ENCODE assay signal across 14 cellular contexts in genomic region chrX:119763175-119763574, GRCh38. TPM values are rescaled to one million over a fixed set of nuclear protein-coding genes. Genes with fewer than 3 reads are reported as not detected.
DNase-seq lines count a peak whose midpoint lies in the region; ATAC-seq, FAIRE-seq and TF ChIP-seq lines count a peak whose summit lies in the region.
"Had no signal": no experiment of that assay in that cellular context is flagged by ENCODE, and none has a peak within 500 bp of the region (broad histone marks: within the 10 kb centered on the region; RNA-seq: fewer than 3 reads in every experiment).

No MANE protein-coding gene starts in this region.

- no peak for DNase-seq in A549 (ENCODE audit: low read depth in 1 of 2, low spot score in 1 of 2)
- no peak for DNase-seq in GM19239 (ENCODE audit: insufficient read length, low spot score)
- no peak for DNase-seq in SK-N-SH
- peak; percentile 33 for DNase-seq in foreskin melanocyte
- DNase-seq in NCI-H187 treated with DMSO at 0.1 percent for 48 hours (lab: John Stamatoyannopoulos, UW): no peak
- DNase-seq in omental fat pad (ENCODE audit: low spot score): no peak
- DNase-seq in upper lobe of left lung: no peak
- DNase-seq: C1 segment of cervical spinal cord, glutamatergic neuron, NCI-H2171, nucleus accumbens had no signal

- peak overlapping the region; percentile 25; the same call in 1 of the 2 replicates for H2AFZ ChIP-seq in SK-N-SH (ENCODE audit: low read depth)

- H3K4me2 ChIP-seq in A549 (peak overlapping the region; percentile 48), SK-N-SH (peak overlapping the region; percentile 37; the same call in 1 of the 2 replicates)

- peak overlapping the region; percentile 24 to 66; a peak in 3 of 6 replicates for H3K27ac ChIP-seq in A549
- peak overlapping the region in 1 of 2 experiments; percentile 33; a peak in 2 of 4 replicates for H3K27ac ChIP-seq in SK-N-SH (ENCODE audit: low read depth in 2 of 2, low read length in 1 of 2)
- no peak overlapping the region for H3K27ac ChIP-seq in upper lobe of left lung
- H3K27ac ChIP-seq: cardiac muscle cell had no signal

- 42% methylated on average over 7 of the region's 7 CpGs for WGBS in A549 (ENCODE audit: missing lambda C conversion rate)
- 36% methylated on average over 7 of the region's 7 CpGs for WGBS in SK-N-SH (ENCODE audit: low lambda C conversion rate)
- WGBS in upper lobe of left lung, 2 donors: 35 to 54% methylated on average over 7 of the region's 7 CpGs

- TF ChIP-seq EP300 in A549 (IDR thresholded peaks at IDR 0.05): no peak
- no peak for TF ChIP-seq EP300 in SK-N-SH (IDR thresholded peaks at IDR 0.05; ENCODE audit: borderline replicate concordance in 1 of 2, low read depth in 1 of 2, low read length in 1 of 2)
- TF ChIP-seq EP300 in upper lobe of left lung (IDR thresholded peaks at IDR 0.05): no peak

- no peaks in the 10 kb centered on the region for H3K9me3 ChIP-seq in A549
- no peaks in the 10 kb centered on the region for H3K9me3 ChIP-seq in SK-N-SH
- H3K9me3 ChIP-seq in upper lobe of left lung: no peaks in the 10 kb centered on the region
- H3K9me3 ChIP-seq: HAP-1 had no signal

- peaks cover 8% of the 10 kb centered on the region; the same call in 1 of the 3 replicates for H3K4me1 ChIP-seq in A549
- peaks cover 0 to 5% of the 10 kb centered on the region in 2 experiments; a peak in 1 of 4 replicates for H3K4me1 ChIP-seq in SK-N-SH (ENCODE audit: control insufficient read depth in 1 of 2, insufficient read depth in 2 of 2, low read depth in 1 of 2, low read length in 1 of 2)
- peaks cover 0 to 13% (median 0%) of the 10 kb centered on the region in 4 donors for H3K4me1 ChIP-seq in upper lobe of left lung
- H3K4me1 ChIP-seq: HAP-1 had no signal

- TF ChIP-seq RAD21 in A549 (conservative IDR thresholded peaks at IDR 0.05 in 1 of 2, IDR thresholded peaks at IDR 0.05 in 1 of 2) (no peak), SK-N-SH (IDR thresholded peaks at IDR 0.05; ENCODE audit: low read length) (no peak)

- no peaks in the 10 kb centered on the region for H3K79me2 ChIP-seq in SK-N-SH (ENCODE audit: insufficient read depth)

- H3K4me3 ChIP-seq in A549 (no peak overlapping the region), SK-N-SH (ENCODE audit: low read depth in 2 of 2, low read length in 1 of 2) (no peak overlapping the region), upper lobe of left lung (no peak overlapping the region)
- H3K4me3 ChIP-seq: cardiac muscle cell, HAP-1 had no signal

- no peaks in the 10 kb centered on the region for H3K9me2 ChIP-seq in SK-N-SH

- CTCF ChIA-PET in A549 (lab: Yijun Ruan, JAX): interaction anchor here (1.2 to 2.2 kb wide), 3 partner anchors 9 to 16 kb away, joined by 4 to 8 read pairs (median 4); no protein-coding TSS in a partner anchor
- CTCF ChIA-PET in SK-N-SH (lab: Yijun Ruan, JAX): interaction anchor here (1.2 to 2.2 kb wide), 2 partner anchors 9 to 22 kb away, joined by 3 to 12 read pairs; no protein-coding TSS in a partner anchor

- H3K27me3 ChIP-seq in SK-N-SH (ENCODE audit: insufficient read depth): peaks cover 17% of the 10 kb centered on the region; the same call in 1 of the 2 replicates
- peaks cover 0 to 5% (median 0%) of the 10 kb centered on the region in 4 donors for H3K27me3 ChIP-seq in upper lobe of left lung

- TF ChIP-seq POLR2A in A549 (IDR thresholded peaks at IDR 0.05; ENCODE audit: low read length) (no peak), upper lobe of left lung (IDR thresholded peaks at IDR 0.05) (no peak)

- FAIRE-seq in A549 (lab: Jason Lieb, UNC): no peak
- peak; percentile 60 for FAIRE-seq in GM19239 (lab: Jason Lieb, UNC)

- H4K20me1 ChIP-seq in SK-N-SH (ENCODE audit: insufficient read depth): no peaks in the 10 kb centered on the region

- ATAC-seq in A549 (0 out of 6 replicates have a peak, but pooled peaks of 1 of the 2 experiments have one; percentile 23), GM19035 (IDR thresholded peaks at IDR 0.05; ENCODE audit: unreplicated experiment) (no peak), omental fat pad (ENCODE audit: low FRiP score) (no peak), upper lobe of left lung (ENCODE audit: low FRiP score in 2 of 2) (no peak)

- TF ChIP-seq CTCF in A549 (IDR thresholded peaks at IDR 0.05): no peak
- no peak for TF ChIP-seq CTCF in SK-N-SH (IDR thresholded peaks at IDR 0.05)
- no peak for TF ChIP-seq CTCF in omental fat pad (IDR thresholded peaks at IDR 0.05)
- TF ChIP-seq CTCF in upper lobe of left lung (IDR thresholded peaks at IDR 0.05): no peak

- no peak overlapping the region for H3K9ac ChIP-seq in SK-N-SH

- peaks cover 7% of the 10 kb centered on the region for H3F3A ChIP-seq in SK-N-SH (replicated peaks; ENCODE audit: insufficient read depth)

- POLR2A ChIA-PET in A549 (lab: Yijun Ruan, JAX): no interaction called here
- POLR2A ChIA-PET in SK-N-SH (lab: Yijun Ruan, JAX): no interaction called here

- H3K36me3 ChIP-seq in SK-N-SH (replicated peaks in 1 of 2; ENCODE audit: control insufficient read depth in 1 of 2, insufficient read depth in 2 of 2, low read length in 1 of 2) (no peaks in the 10 kb centered on the region), upper lobe of left lung (no peaks in the 10 kb centered on the region)
- H3K36me3 ChIP-seq: cardiac muscle cell, HAP-1 had no signal

TF ChIP-seq in A549, 52 proteins besides CTCF, POLR2A, EP300 and RAD21:
- TF ChIP-seq KDM5A (IDR thresholded peaks at IDR 0.05) (no peak), PBX3 (IDR thresholded peaks at IDR 0.05) (no peak), USF2 (IDR thresholded peaks at IDR 0.05) (no peak), CEBPB (IDR thresholded peaks at IDR 0.05) (peak in 1 of 2 experiments; percentile 23; a peak in 1 of 4 replicates)

TF ChIP-seq in SK-N-SH, 30 proteins besides CTCF, POLR2A, EP300 and RAD21 (continues in another document):
- TF ChIP-seq MEF2A (IDR thresholded peaks at IDR 0.05; ENCODE audit: borderline replicate concordance, low read depth) (no peak), USF1 (IDR thresholded peaks at IDR 0.05; ENCODE audit: borderline replicate concordance, low read depth) (peak; percentile 66; the same call in 1 of the 2 replicates), TEAD4 (IDR thresholded peaks at IDR 0.05; ENCODE audit: borderline replicate concordance, insufficient read depth) (peak; percentile 58; the same call in 1 of the 2 replicates), REST (IDR thresholded peaks at IDR 0.05; ENCODE audit: low read depth, low read length) (no peak)

RNA-seq across cellular contexts. Expression of gene SOWAHD, which starts 4.8 kb away (rescaled TPM):
- polyA plus RNA-seq in A549 (2011; rRNA removed): 0.05 and 0.08 TPM in 2 replicates
- 0.16 and 0.25 TPM in 2 replicates for polyA plus RNA-seq in A549 (2012; cell fraction: cytosol; rRNA removed)
- polyA plus RNA-seq in A549 (2012; cell fraction: nucleus; rRNA removed): 0.07 and 0.22 TPM in 2 replicates
- polyA plus RNA-seq in A549 (2017; fragmentation: RNase III; extraction: RNeasy Plus Mini Kit Qiagen cat#74134 plus additional on column Dnase treatment): 0.09 to 0.22 TPM (median 0.09 TPM) in 3 replicates
- polyA minus RNA-seq in A549 (2011; rRNA and poly(A)+ RNA removed): not detected in 2 replicates
- 0.20 and 0.32 TPM in 2 replicates for polyA plus RNA-seq in SK-N-SH (2012; rRNA removed)
- polyA plus RNA-seq in SK-N-SH (2012; cell fraction: cytosol; rRNA removed): 0.13 and 0.18 TPM in 2 replicates
- 0.16 and 0.24 TPM in 2 replicates for polyA plus RNA-seq in SK-N-SH (2012; cell fraction: nucleus; rRNA removed)
- total RNA-seq in omental fat pad: 1 to 10 TPM in 1 of 4 donors, under 1 TPM in 2, not detected in 1; 0.72 to 1.1 (median 0.79) TPM
- total RNA-seq in upper lobe of left lung: 10 to 100 TPM in 1 of 6 donors, 1 to 10 TPM in 5; 3.2 to 11.6 (median 4.1) TPM

RNA-seq across cellular contexts. Expression of gene RPL39, which starts 28.3 kb away (rescaled TPM):
- 3,499 and 3,669 TPM in 2 replicates for polyA plus RNA-seq in A549 (2011; rRNA removed)
- 2,112 and 2,747 TPM in 2 replicates for polyA plus RNA-seq in A549 (2012; cell fraction: cytosol; rRNA removed)
- polyA plus RNA-seq in A549 (2012; cell fraction: nucleus; rRNA removed): 366 and 434 TPM in 2 replicates
- polyA plus RNA-seq in A549 (2017; fragmentation: RNase III; extraction: RNeasy Plus Mini Kit Qiagen cat#74134 plus additional on column Dnase treatment): 4,937 to 5,260 TPM (median 4,942 TPM) in 3 replicates
- 180 and 224 TPM in 2 replicates for polyA minus RNA-seq in A549 (2011; rRNA and poly(A)+ RNA removed)
- polyA plus RNA-seq in SK-N-SH (2012; rRNA removed): 4,443 and 5,368 TPM in 2 replicates
- polyA plus RNA-seq in SK-N-SH (2012; cell fraction: cytosol; rRNA removed): 7,639 and 8,806 TPM in 2 replicates
- polyA plus RNA-seq in SK-N-SH (2012; cell fraction: nucleus; rRNA removed): 475 and 761 TPM in 2 replicates
- 1,000 to 10,000 TPM; 5,321 to 8,187 (median 6,468) TPM for total RNA-seq in omental fat pad
- 1,000 to 10,000 TPM in 4 of 6 donors, 100 to 1,000 TPM in 2; 332 to 2,261 (median 1,214) TPM for total RNA-seq in upper lobe of left lung

Comparison
In these comparisons a context has a peak if more than half of its experiments do, and no peak if none do; other contexts are left out.
1. H3K27ac ChIP-seq: peak in A549 (2 of 2); none in upper lobe of left lung (0 of 4).
2. Of the 12 proteins assayed by ChIP-seq in both A549 and SK-N-SH: peak only in A549: none; only in SK-N-SH: MAX; in both: none; in neither: 11.